1 cellular context compared by ENCODE assay signal in genomic region chr4:1167244-1167949, GRCh38.
TF ChIP-seq lines count a peak whose summit lies in the region.

No MANE protein-coding gene starts in this region.

TF ChIP-seq in Ishikawa, 13 proteins besides CTCF, POLR2A, EP300 and RAD21 (continued from another document):
- no peak for TF ChIP-seq REST (IDR thresholded peaks at IDR 0.05; ENCODE audit: low read depth)
- TF ChIP-seq FOXM1 (IDR thresholded peaks at IDR 0.05; ENCODE audit: borderline replicate concordance, low read depth) = no peak
- TF ChIP-seq MAX (IDR thresholded peaks at IDR 0.05) = peak; percentile 76; the same call in 1 of the 2 replicates
- TF ChIP-seq ZBTB7A (IDR thresholded peaks at IDR 0.05; ENCODE audit: low read depth) = peak; percentile 70
- TF ChIP-seq CREB1 (IDR thresholded peaks at IDR 0.05; ENCODE audit: low read depth) = no peak
- TF ChIP-seq YY1 (IDR thresholded peaks at IDR 0.05; ENCODE audit: low read depth) = peak; percentile 25; the same call in 1 of the 2 replicates
- TF ChIP-seq CEBPB (IDR thresholded peaks at IDR 0.05) = no peak
